ENCODE assay signal across 1 cellular context in the genomic region with DNA sequence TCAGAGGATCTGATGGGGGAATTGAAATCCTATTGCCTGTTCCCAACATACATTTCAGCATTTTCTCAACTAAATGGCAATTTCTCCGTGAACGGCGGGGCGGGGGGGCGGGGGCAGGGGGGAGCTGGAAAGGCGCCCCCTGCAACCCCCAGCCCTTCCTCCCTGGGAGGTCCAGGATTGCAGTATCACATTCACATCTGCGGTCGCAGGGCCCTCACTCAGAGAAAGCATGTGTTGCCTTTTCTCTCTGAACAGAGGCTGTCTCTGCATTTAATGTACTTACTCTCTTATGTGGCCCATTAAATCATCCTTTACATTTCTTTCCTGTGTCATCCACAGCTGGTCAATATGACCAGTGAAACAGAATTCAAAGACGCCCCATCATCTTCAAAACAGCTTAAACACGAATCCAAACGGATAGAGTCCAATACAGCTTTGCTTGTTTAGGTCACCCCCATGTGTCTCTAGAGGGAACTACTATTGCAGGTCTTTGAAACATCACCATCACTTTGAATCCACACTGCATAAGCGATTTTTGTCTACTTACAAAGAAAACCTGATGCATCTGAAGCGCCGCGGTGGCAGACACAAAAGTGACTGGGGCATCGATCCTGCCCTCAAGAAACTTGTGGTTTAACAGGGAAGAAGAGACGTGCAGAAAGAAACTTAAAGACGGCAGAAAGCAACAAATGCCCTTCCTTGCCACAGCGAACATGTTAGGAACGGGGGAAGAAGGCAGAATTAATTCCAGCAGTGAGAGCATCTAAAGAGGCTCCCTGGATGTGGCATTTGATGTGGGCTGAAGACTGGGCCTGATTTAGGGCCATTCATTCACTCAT.
TF ChIP-seq lines count a peak whose summit lies in the region.

No MANE protein-coding gene starts in this region.

TF ChIP-seq in GM23338, 12 proteins besides CTCF, POLR2A, EP300 and RAD21 (continued from another document):
- TF ChIP-seq, protein P1, sequence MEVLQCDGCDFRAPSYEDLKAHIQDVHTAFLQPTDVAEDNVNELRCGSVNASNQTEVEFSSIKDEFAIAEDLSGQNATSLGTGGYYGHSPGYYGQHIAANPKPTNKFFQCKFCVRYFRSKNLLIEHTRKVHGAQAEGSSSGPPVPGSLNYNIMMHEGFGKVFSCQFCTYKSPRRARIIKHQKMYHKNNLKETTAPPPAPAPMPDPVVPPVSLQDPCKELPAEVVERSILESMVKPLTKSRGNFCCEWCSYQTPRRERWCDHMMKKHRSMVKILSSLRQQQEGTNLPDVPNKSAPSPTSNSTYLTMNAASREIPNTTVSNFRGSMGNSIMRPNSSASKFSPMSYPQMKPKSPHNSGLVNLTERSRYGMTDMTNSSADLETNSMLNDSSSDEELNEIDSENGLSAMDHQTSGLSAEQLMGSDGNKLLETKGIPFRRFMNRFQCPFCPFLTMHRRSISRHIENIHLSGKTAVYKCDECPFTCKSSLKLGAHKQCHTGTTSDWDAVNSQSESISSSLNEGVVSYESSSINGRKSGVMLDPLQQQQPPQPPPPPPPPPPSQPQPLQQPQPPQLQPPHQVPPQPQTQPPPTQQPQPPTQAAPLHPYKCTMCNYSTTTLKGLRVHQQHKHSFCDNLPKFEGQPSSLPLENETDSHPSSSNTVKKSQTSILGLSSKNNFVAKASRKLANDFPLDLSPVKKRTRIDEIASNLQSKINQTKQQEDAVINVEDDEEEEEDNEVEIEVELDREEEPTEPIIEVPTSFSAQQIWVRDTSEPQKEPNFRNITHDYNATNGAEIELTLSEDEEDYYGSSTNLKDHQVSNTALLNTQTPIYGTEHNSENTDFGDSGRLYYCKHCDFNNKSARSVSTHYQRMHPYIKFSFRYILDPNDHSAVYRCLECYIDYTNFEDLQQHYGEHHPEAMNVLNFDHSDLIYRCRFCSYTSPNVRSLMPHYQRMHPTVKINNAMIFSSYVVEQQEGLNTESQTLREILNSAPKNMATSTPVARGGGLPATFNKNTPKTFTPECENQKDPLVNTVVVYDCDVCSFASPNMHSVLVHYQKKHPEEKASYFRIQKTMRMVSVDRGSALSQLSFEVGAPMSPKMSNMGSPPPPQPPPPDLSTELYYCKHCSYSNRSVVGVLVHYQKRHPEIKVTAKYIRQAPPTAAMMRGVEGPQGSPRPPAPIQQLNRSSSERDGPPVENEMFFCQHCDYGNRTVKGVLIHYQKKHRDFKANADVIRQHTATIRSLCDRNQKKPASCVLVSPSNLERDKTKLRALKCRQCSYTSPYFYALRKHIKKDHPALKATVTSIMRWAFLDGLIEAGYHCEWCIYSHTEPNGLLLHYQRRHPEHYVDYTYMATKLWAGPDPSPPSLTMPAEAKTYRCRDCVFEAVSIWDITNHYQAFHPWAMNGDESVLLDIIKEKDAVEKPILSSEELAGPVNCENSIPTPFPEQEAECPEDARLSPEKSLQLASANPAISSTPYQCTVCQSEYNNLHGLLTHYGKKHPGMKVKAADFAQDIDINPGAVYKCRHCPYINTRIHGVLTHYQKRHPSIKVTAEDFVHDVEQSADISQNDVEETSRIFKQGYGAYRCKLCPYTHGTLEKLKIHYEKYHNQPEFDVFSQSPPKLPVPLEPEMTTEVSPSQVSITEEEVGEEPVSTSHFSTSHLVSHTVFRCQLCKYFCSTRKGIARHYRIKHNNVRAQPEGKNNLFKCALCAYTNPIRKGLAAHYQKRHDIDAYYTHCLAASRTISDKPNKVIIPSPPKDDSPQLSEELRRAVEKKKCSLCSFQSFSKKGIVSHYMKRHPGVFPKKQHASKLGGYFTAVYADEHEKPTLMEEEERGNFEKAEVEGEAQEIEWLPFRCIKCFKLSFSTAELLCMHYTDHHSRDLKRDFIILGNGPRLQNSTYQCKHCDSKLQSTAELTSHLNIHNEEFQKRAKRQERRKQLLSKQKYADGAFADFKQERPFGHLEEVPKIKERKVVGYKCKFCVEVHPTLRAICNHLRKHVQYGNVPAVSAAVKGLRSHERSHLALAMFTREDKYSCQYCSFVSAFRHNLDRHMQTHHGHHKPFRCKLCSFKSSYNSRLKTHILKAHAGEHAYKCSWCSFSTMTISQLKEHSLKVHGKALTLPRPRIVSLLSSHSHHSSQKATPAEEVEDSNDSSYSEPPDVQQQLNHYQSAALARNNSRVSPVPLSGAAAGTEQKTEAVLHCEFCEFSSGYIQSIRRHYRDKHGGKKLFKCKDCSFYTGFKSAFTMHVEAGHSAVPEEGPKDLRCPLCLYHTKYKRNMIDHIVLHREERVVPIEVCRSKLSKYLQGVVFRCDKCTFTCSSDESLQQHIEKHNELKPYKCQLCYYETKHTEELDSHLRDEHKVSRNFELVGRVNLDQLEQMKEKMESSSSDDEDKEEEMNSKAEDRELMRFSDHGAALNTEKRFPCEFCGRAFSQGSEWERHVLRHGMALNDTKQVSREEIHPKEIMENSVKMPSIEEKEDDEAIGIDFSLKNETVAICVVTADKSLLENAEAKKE (CRISPR knock-in tag; IDR thresholded peaks at IDR 0.05) = no peak
- no peak for TF ChIP-seq ZNF331 (CRISPR knock-in tag; IDR thresholded peaks at IDR 0.05; ENCODE audit: low read depth)
